Comparison of ENCODE assay signal across 17 cellular contexts in genomic region chr5:102777099-102777498, GRCh38.
"Had no signal": no experiment of that assay in that cellular context is flagged by ENCODE, and none has a peak within 500 bp of the region (broad histone marks: within the 10 kb centered on the region; RNA-seq: fewer than 3 reads in every experiment).

No MANE protein-coding gene starts in this region.

- H3K4me1 ChIP-seq: prostate gland, uterus had no signal

- H3K4me3 ChIP-seq: esophagus squamous epithelium, prostate gland, right atrium auricular region, tibial nerve, uterus had no signal

- H3K27ac ChIP-seq: esophagus squamous epithelium, prostate gland, tibial nerve, uterus had no signal

- H3K36me3 Mint-ChIP-seq: memory B cell had no signal

- H3K27me3 Mint-ChIP-seq: activated CD4-positive, alpha-beta memory T cell treated with anti-CD3 and anti-CD28 coated beads, Interleukin-2, amount 10 ng/mL, durations not matched to agents 7 days and 5 days; activated CD4-positive, alpha-beta T cell treated with anti-CD3 and anti-CD28 coated beads for 36 hours; activated naive CD4-positive, alpha-beta T cell treated with anti-CD3 and anti-CD28 coated beads, Interleukin-2, amount 10 ng/mL, durations not matched to agents 7 days and 5 days; effector memory CD8-positive, alpha-beta T cell; memory B cell had no signal

- H3K4me3 Mint-ChIP-seq: activated CD4-positive, alpha-beta memory T cell treated with anti-CD3 and anti-CD28 coated beads, Interleukin-2, amount 10 ng/mL, durations not matched to agents 7 days and 5 days; activated CD4-positive, alpha-beta T cell treated with anti-CD3 and anti-CD28 coated beads for 36 hours; activated naive CD4-positive, alpha-beta T cell treated with anti-CD3 and anti-CD28 coated beads, Interleukin-2, amount 10 ng/mL, durations not matched to agents 7 days and 5 days; memory B cell; WTC11 had no signal

- H3K27me3 ChIP-seq: esophagus squamous epithelium, right atrium auricular region, tibial nerve, uterus had no signal

- H3K36me3 ChIP-seq: esophagus squamous epithelium, prostate gland, right atrium auricular region, tibial nerve, uterus had no signal

- ATAC-seq: activated CD4-positive, alpha-beta T cell treated with anti-CD3 and anti-CD28 coated beads for 36 hours; effector memory CD8-positive, alpha-beta T cell; WTC11 had no signal

- H3K9me3 ChIP-seq: esophagus squamous epithelium, prostate gland, uterus had no signal

- H3K27ac Mint-ChIP-seq: activated CD4-positive, alpha-beta memory T cell treated with anti-CD3 and anti-CD28 coated beads, Interleukin-2, amount 10 ng/mL, durations not matched to agents 7 days and 5 days; activated naive CD4-positive, alpha-beta T cell treated with anti-CD3 and anti-CD28 coated beads, Interleukin-2, amount 10 ng/mL, durations not matched to agents 7 days and 5 days; memory B cell; WTC11 had no signal

- DNase-seq: activated CD4-positive, alpha-beta memory T cell treated with anti-CD3 and anti-CD28 coated beads, Interleukin-2, amount 10 ng/mL, durations not matched to agents 7 days and 5 days; activated CD4-positive, alpha-beta T cell treated with anti-CD3 and anti-CD28 coated beads for 36 hours; activated naive CD4-positive, alpha-beta T cell treated with anti-CD3 and anti-CD28 coated beads, Interleukin-2, amount 10 ng/mL, durations not matched to agents 7 days and 5 days; dermis blood vessel endothelial cell; effector memory CD8-positive, alpha-beta T cell; esophagus squamous epithelium; immature natural killer cell; stimulated activated CD4-positive, alpha-beta T cell treated with anti-CD3 and anti-CD28 coated beads, Interleukin-12 subunit alpha, Interleukin-12 subunit beta, amount 100 ng/mL, for 4 hours; stimulated activated CD4-positive, alpha-beta T cell treated with anti-CD3 and anti-CD28 coated beads, Interleukin-1b, Interleukin-23, amount 100 ng/mL, for 48 hours; stimulated activated CD8-positive, alpha-beta memory T cell treated with anti-CD3 and anti-CD28 coated beads, Interleukin-4, amount 100 ng/mL, for 48 hours; stimulated activated naive CD4-positive, alpha-beta T cell treated with Interleukin-2 at 50 U/mL for 16 hours; uterus had no signal

- H3K9me3 Mint-ChIP-seq: activated CD4-positive, alpha-beta memory T cell treated with anti-CD3 and anti-CD28 coated beads, Interleukin-2, amount 10 ng/mL, durations not matched to agents 7 days and 5 days; effector memory CD8-positive, alpha-beta T cell; immature natural killer cell had no signal
